In genomic region chr9:20537269-20537668, GRCh38 we compare ENCODE assay signal across 26 cellular contexts.
"Had no signal": no experiment of that assay in that cellular context is flagged by ENCODE, and none has a peak within 500 bp of the region (broad histone marks: within the 10 kb centered on the region; RNA-seq: fewer than 3 reads in every experiment).

No MANE protein-coding gene starts in this region.

- ATAC-seq: stimulated activated effector memory CD8-positive, alpha-beta T cell treated with anti-CD3 and anti-CD28 coated beads, Interleukin-12 subunit alpha, Interleukin-12 subunit beta, amount 100 ng/mL, for 72 hours; stimulated activated memory B cell treated with anti-CD40 and anti-IgM and Interleukin-4, amounts not matched to agents 10 μg/mL and 1 μg/mL and 100 μg/mL, for 72 hours; stimulated activated naive B cell treated with anti-CD40 and anti-IgM and Interleukin-4, amounts not matched to agents 10 μg/mL and 1 μg/mL and 100 μg/mL, for 72 hours; stimulated activated naive CD8-positive, alpha-beta T cell treated with anti-CD3 and anti-CD28 coated beads, Interleukin-15, amount 100 ng/mL, for 72 hours; stimulated activated naive CD8-positive, alpha-beta T cell treated with anti-CD3 and anti-CD28 coated beads, Interleukin-15, Interleukin-2, amounts not matched to agents 100 U/mL and 50 U/mL, for 24 hours; upper lobe of right lung had no signal

- H3K4me1 ChIP-seq: suprapubic skin, testis, thyroid gland, tibial artery, tibial nerve, transverse colon, upper lobe of left lung, upper lobe of right lung had no signal

- FAIRE-seq: urothelium cell line had no signal

- H3K27ac ChIP-seq: stomach, suprapubic skin, testis, thoracic aorta, thyroid gland, tibial artery, tibial nerve, transverse colon, upper lobe of left lung, upper lobe of right lung, uterus, vagina had no signal

- H3K27me3 ChIP-seq: stomach, suprapubic skin, testis, thyroid gland, tibial artery, tibial nerve, transverse colon, upper lobe of left lung, upper lobe of right lung, uterus, vagina had no signal

- H3K4me3 ChIP-seq: stomach, suprapubic skin, testis, thoracic aorta, thyroid gland, tibial artery, tibial nerve, transverse colon, upper lobe of left lung, upper lobe of right lung, uterus, vagina had no signal

- DNase-seq: stimulated activated CD4-positive, alpha-beta T cell treated with anti-CD3 and anti-CD28 coated beads, Interleukin-2, amount 100 ng/mL, for 48 hours; stimulated activated CD4-positive, alpha-beta T cell treated with anti-CD3 and anti-CD28 coated beads, Interleukin-4, amount 100 ng/mL, for 1 hour; stimulated activated CD4-positive, alpha-beta T cell treated with anti-CD3 and anti-CD28 coated beads, Interleukin-4, amount 100 ng/mL, for 24 hours; stimulated activated CD4-positive, alpha-beta T cell treated with anti-CD3 and anti-CD28 coated beads, Interleukin-4, amount 100 ng/mL, for 4 hours; stimulated activated CD8-positive, alpha-beta memory T cell treated with anti-CD3 and anti-CD28 coated beads, Interleukin-4, amount 100 ng/mL, for 48 hours; stimulated activated naive B cell treated with anti-CD40 and anti-IgM and Interleukin-4, amounts not matched to agents 10 μg/mL and 1 μg/mL and 100 μg/mL, for 72 hours; stimulated activated naive CD4-positive, alpha-beta T cell; stimulated activated naive CD4-positive, alpha-beta T cell treated with Interleukin-2 at 50 U/mL for 16 hours; stimulated activated naive CD8-positive, alpha-beta T cell treated with anti-CD3 and anti-CD28 coated beads, Interleukin-15, amount 100 ng/mL, for 72 hours; stimulated activated naive CD8-positive, alpha-beta T cell treated with anti-CD3 and anti-CD28 coated beads, Interleukin-15, Interleukin-2, amounts not matched to agents 100 U/mL and 50 U/mL, for 24 hours; stomach; substantia nigra; testis; thyroid gland; tibial artery; transverse colon; upper lobe of left lung; upper lobe of right lung; uterus had no signal

- H3K36me3 ChIP-seq: suprapubic skin, thoracic aorta, thyroid gland, tibial artery, transverse colon, upper lobe of left lung, upper lobe of right lung, uterus, vagina had no signal

- H3K9me3 ChIP-seq: testis, thyroid gland, upper lobe of right lung had no signal
